Comparison of ENCODE assay signal across 15 cellular contexts in genomic region chr1:230317823-230318819, GRCh38.
DNase-seq lines count a peak whose midpoint lies in the region; ATAC-seq, FAIRE-seq and TF ChIP-seq lines count a peak whose summit lies in the region.
"Had no signal": no experiment of that assay in that cellular context is flagged by ENCODE, and none has a peak within 500 bp of the region (broad histone marks: within the 10 kb centered on the region; RNA-seq: fewer than 3 reads in every experiment).

No MANE protein-coding gene starts in this region.

- H3K9me3 Mint-ChIP-seq in activated T-helper 17 cell treated with anti-CD3 and anti-CD28 coated beads, Interleukin-2, amount 50 U/mL, for 72 hours: no peaks in the 10 kb centered on the region
- no peaks in the 10 kb centered on the region for H3K9me3 Mint-ChIP-seq in natural killer cell
- H3K9me3 Mint-ChIP-seq: activated naive CD4-positive, alpha-beta T cell treated with anti-CD3 and anti-CD28 coated beads, Interleukin-2, amount 50 U/mL, for 24 hours; nephron had no signal

- H3K36me3 Mint-ChIP-seq in activated T-helper 17 cell treated with anti-CD3 and anti-CD28 coated beads, Interleukin-2, amount 50 U/mL, for 72 hours (ENCODE audit: low read depth): no peaks in the 10 kb centered on the region
- no peaks in the 10 kb centered on the region for H3K36me3 Mint-ChIP-seq in natural killer cell
- H3K36me3 Mint-ChIP-seq: activated naive CD4-positive, alpha-beta T cell treated with anti-CD3 and anti-CD28 coated beads, Interleukin-2, amount 50 U/mL, for 24 hours; CD4-positive, alpha-beta memory T cell had no signal

- H3K9me3 ChIP-seq in PC-3 (ENCODE audit: low read length): no peaks in the 10 kb centered on the region
- H3K9me3 ChIP-seq in keratinocyte (ENCODE audit: control insufficient read depth, low read depth, low read length): no peaks in the 10 kb centered on the region

- no peaks in the 10 kb centered on the region for H3K9me1 ChIP-seq in keratinocyte (ENCODE audit: control insufficient read depth, extremely low read depth, insufficient read depth, low read length)

- FAIRE-seq in keratinocyte (lab: Jason Lieb, UNC): peak; percentile 9
- FAIRE-seq: A204.1 had no signal

- H3K4me1 Mint-ChIP-seq in activated T-helper 17 cell treated with anti-CD3 and anti-CD28 coated beads, Interleukin-2, amount 50 U/mL, for 72 hours: no peaks in the 10 kb centered on the region
- no peaks in the 10 kb centered on the region for H3K4me1 Mint-ChIP-seq in natural killer cell
- H3K4me1 Mint-ChIP-seq: activated naive CD4-positive, alpha-beta T cell treated with anti-CD3 and anti-CD28 coated beads, Interleukin-2, amount 50 U/mL, for 24 hours; CD4-positive, alpha-beta memory T cell had no signal

- no peak overlapping the region for H2AFZ ChIP-seq in PC-3 (ENCODE audit: low read length)
- no peak overlapping the region for H2AFZ ChIP-seq in keratinocyte (ENCODE audit: control insufficient read depth, low read length)

- H4K20me1 ChIP-seq in PC-3 (ENCODE audit: low read length): no peaks in the 10 kb centered on the region
- no peaks in the 10 kb centered on the region for H4K20me1 ChIP-seq in keratinocyte (ENCODE audit: control insufficient read depth, extremely low read depth, insufficient read depth, low read length)

- H3K9ac ChIP-seq in PC-3 (ENCODE audit: low read length): no peak overlapping the region
- H3K9ac ChIP-seq in keratinocyte (ENCODE audit: control insufficient read depth, extremely low read depth, insufficient read depth, low read length): no peak overlapping the region

- H3K79me2 ChIP-seq in PC-3 (ENCODE audit: low read length) (no peaks in the 10 kb centered on the region), keratinocyte (ENCODE audit: control insufficient read depth, insufficient read depth, low read length) (no peaks in the 10 kb centered on the region)

- H3K27me3 Mint-ChIP-seq in activated T-helper 17 cell treated with anti-CD3 and anti-CD28 coated beads, Interleukin-2, amount 50 U/mL, for 72 hours: peaks cover under 1% of the 10 kb centered on the region
- peaks cover 0 to 3% of the 10 kb centered on the region in 2 donors for H3K27me3 Mint-ChIP-seq in natural killer cell (ENCODE audit: low read depth in 2 of 2)
- H3K27me3 Mint-ChIP-seq: CD4-positive, alpha-beta memory T cell had no signal

- dilution Hi-C loops in keratinocyte (cut with MboI; ENCODE audit: extremely low pct_ligation_motif_present, low sequenced_read_pairs): no loop called here

- H3K36me3 ChIP-seq in PC-3 (ENCODE audit: low read depth, low read length): no peaks in the 10 kb centered on the region
- no peaks in the 10 kb centered on the region for H3K36me3 ChIP-seq in keratinocyte (ENCODE audit: control insufficient read depth in 2 of 2, extremely low read depth in 1 of 2, insufficient read depth in 2 of 2, low read length in 2 of 2)

- CTCF ChIA-PET in PC-3 (lab: Charles Lee): no interaction called here

- POLR2A ChIA-PET in PC-3 (lab: Charles Lee; ENCODE audit: unreplicated experiment): no interaction called here

- H3K4me3 Mint-ChIP-seq in activated T-helper 17 cell treated with anti-CD3 and anti-CD28 coated beads, Interleukin-2, amount 50 U/mL, for 72 hours: no peak overlapping the region
- H3K4me3 Mint-ChIP-seq in natural killer cell: no peak overlapping the region
- H3K4me3 Mint-ChIP-seq: activated naive CD4-positive, alpha-beta T cell treated with anti-CD3 and anti-CD28 coated beads, Interleukin-2, amount 50 U/mL, for 24 hours; CD4-positive, alpha-beta memory T cell; nephron had no signal

- H3K27ac Mint-ChIP-seq in activated T-helper 17 cell treated with anti-CD3 and anti-CD28 coated beads, Interleukin-2, amount 50 U/mL, for 72 hours: no peak overlapping the region
- H3K27ac Mint-ChIP-seq in natural killer cell: no peak overlapping the region
- H3K27ac Mint-ChIP-seq: activated naive CD4-positive, alpha-beta T cell treated with anti-CD3 and anti-CD28 coated beads, Interleukin-2, amount 50 U/mL, for 24 hours; CD4-positive, alpha-beta memory T cell; nephron had no signal

- H3K4me1 ChIP-seq in PC-3 (ENCODE audit: insufficient read depth, low read length) (no peaks in the 10 kb centered on the region), keratinocyte (ENCODE audit: control insufficient read depth, extremely low read depth, insufficient read depth, low read length) (peaks cover 3% of the 10 kb centered on the region)

- H3K4me3 ChIP-seq in PC-3 (ENCODE audit: low read length) (no peak overlapping the region), keratinocyte (ENCODE audit: control insufficient read depth in 2 of 3, extremely low read depth in 1 of 3, insufficient read depth in 2 of 3, low read depth in 1 of 3, low read length in 3 of 3) (no peak overlapping the region)

- TF ChIP-seq CTCF in PC-3 (conservative IDR thresholded peaks at IDR 0.05; ENCODE audit: low read depth, low read length) (no peak), keratinocyte (optimal IDR thresholded peaks at IDR 0.05 in 1 of 3, IDR thresholded peaks at IDR 0.05 in 1 of 3, conservative IDR thresholded peaks at IDR 0.05 in 1 of 3; ENCODE audit: extremely low read depth in 1 of 3, insufficient read depth in 2 of 3, low read length in 3 of 3) (no peak), natural killer cell (IDR thresholded peaks at IDR 0.05) (no peak)

- no TSS peak for BruUV-seq in PC-3 (replicated peaks; lab: Mats Ljungman, UMichigan)

- H3K9me2 ChIP-seq in PC-3 (replicated peaks; ENCODE audit: low read length): no peaks in the 10 kb centered on the region

- H3K4me2 ChIP-seq in PC-3 (ENCODE audit: low read length): no peak overlapping the region
- no peak overlapping the region for H3K4me2 ChIP-seq in keratinocyte (ENCODE audit: control insufficient read depth, extremely low read depth, insufficient read depth, low read depth, low read length)

- H3K27me3 ChIP-seq in PC-3 (ENCODE audit: low read length) (peaks cover 68% of the 10 kb centered on the region), keratinocyte (ENCODE audit: control insufficient read depth, extremely low read depth, insufficient read depth, low read length) (peaks cover 20% of the 10 kb centered on the region)

- no peaks in the 10 kb centered on the region for H3F3A ChIP-seq in PC-3 (ENCODE audit: low read length, unreplicated experiment)

- ATAC-seq in PC-3 (no peak), GM19455 (IDR thresholded peaks at IDR 0.05; ENCODE audit: unreplicated experiment) (no peak), natural killer cell (no peak)
- peak; percentile 19 for ATAC-seq in stimulated activated naive CD8-positive, alpha-beta T cell treated with anti-CD3 and anti-CD28 coated beads, Interleukin-15, Interleukin-2, amounts not matched to agents 100 U/mL and 50 U/mL, for 24 hours
- no peak for ATAC-seq in activated T-helper 17 cell treated with anti-CD3 and anti-CD28 coated beads, Interleukin-2, amount 50 U/mL, for 72 hours (replicated peaks)

- intact Hi-C loops in PC-3 (cut with micrococcal nuclease) (no loop called here), natural killer cell (cut with micrococcal nuclease) (no loop called here)

- DNase-seq in NCI-H1105 treated with DMSO at 0.1 percent for 48 hours (lab: John Stamatoyannopoulos, UW): peak; percentile 7
- no peak for DNase-seq in NCI-H1105 (lab: John Stamatoyannopoulos, UW)
- DNase-seq in PC-3: peak; percentile 38
- DNase-seq in keratinocyte (ENCODE audit: low read depth, low spot score): no peak
- DNase-seq in stimulated activated naive CD8-positive, alpha-beta T cell treated with anti-CD3 and anti-CD28 coated beads, Interleukin-15, Interleukin-2, amounts not matched to agents 100 U/mL and 50 U/mL, for 24 hours: no peak
- no peak for DNase-seq in natural killer cell
- DNase-seq: CD4-positive, alpha-beta memory T cell; GOT3; kidney glomerular epithelial cell; stimulated activated naive CD4-positive, alpha-beta T cell had no signal

- H3K27ac ChIP-seq in PC-3 (ENCODE audit: low read length) (no peak overlapping the region), keratinocyte (ENCODE audit: control insufficient read depth, insufficient read depth, low read length) (no peak overlapping the region)

Comparison
In these comparisons a context has a peak if more than half of its experiments do, and no peak if none do; other contexts are left out.
1. DNase-seq: peak in NCI-H1105 treated with DMSO at 0.1 percent for 48 hours (single experiment) and PC-3 (single experiment); none in NCI-H1105 (single experiment), keratinocyte (single experiment), stimulated activated naive CD8-positive, alpha-beta T cell treated with anti-CD3 and anti-CD28 coated beads, Interleukin-15, Interleukin-2, amounts not matched to agents 100 U/mL and 50 U/mL, for 24 hours (single experiment) and natural killer cell (single experiment).